Comparison of ENCODE assay signal across 8 cellular contexts in the genomic region with DNA sequence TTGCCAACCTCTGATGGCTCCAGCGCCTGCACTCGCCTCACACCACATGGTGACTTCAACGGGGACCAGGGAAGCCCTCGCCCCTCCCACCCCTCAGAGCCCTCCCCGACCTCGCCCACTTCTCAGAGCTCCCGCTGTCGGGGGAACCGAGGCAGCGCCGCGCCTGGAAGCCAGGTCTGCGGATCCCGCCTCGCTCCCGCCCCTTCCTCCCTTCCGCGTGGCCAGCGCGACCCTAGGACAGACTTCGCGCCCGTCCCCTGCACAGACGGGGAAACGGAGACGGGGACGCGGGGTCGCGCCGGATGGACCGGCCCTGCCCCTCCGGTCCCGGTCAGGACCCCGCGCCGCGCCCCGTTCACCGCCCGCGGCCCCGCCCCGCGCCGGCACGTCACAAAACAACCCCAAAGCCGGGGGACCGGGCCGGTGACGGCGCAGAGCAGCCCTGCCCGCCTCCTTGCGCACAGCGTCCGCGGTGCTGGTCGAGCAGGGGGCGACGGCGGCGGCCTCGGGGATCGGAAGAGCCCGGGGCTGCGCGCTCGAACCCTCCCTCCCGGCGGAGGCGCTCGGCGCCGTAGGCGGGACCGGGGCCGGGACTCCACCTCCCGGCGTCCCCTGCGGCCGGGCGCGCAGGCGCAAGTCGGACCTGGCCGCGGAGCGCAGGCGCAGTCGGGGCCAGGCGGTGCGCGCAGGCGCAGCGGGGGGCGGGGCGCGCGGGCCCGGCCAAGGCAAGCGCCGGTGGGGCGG. TPM values are rescaled to one million over a fixed set of nuclear protein-coding genes. Genes with fewer than 3 reads are reported as not detected.
DNase-seq lines count a peak whose midpoint lies in the region; ATAC-seq and TF ChIP-seq lines count a peak whose summit lies in the region.

No MANE protein-coding gene starts in this region.

- CTCF ChIA-PET in mammary epithelial cell (lab: Charles Lee; ENCODE audit: low non-redundant PET): interaction anchor here (0.6 kb wide), 1 partner anchor 55 kb away, joined by 8 read pairs; no protein-coding TSS in a partner anchor

- H3K4me2 ChIP-seq in mammary epithelial cell (ENCODE audit: insufficient read depth, low read depth, low read length): peak overlapping the region; percentile 97

- dilution Hi-C loops in mammary epithelial cell (cut with HindIII; ENCODE audit: low sequenced_read_pairs): no loop called here

- in situ Hi-C loops in mammary epithelial cell (cut with MboI; ENCODE audit: low sequenced_read_pairs in 2 of 2): no loop called here

- peak overlapping the region; percentile 37 for H3K9ac ChIP-seq in mammary epithelial cell (ENCODE audit: insufficient read depth, low read length)

- intact Hi-C loops in mammary epithelial cell (cut with micrococcal nuclease): loop anchor here (1.0 kb wide), 1 partner anchor 102 kb away; a partner anchor contains a TSS
- intact Hi-C loops in spleen (cut with DNase I; ENCODE audit: low total_unique reads): loop anchor here (5.0 kb wide), 1 partner anchor 41 kb away; a partner anchor contains a TSS

- peaks cover 44% of the 10 kb centered on the region for H3K79me2 ChIP-seq in mammary epithelial cell (ENCODE audit: insufficient read depth, low read length)

- ATAC-seq in HG02970 (IDR thresholded peaks at IDR 0.05; ENCODE audit: low FRiP score, unreplicated experiment): peak; percentile 67

- H3K4me3 ChIP-seq in WERI-Rb-1 (ENCODE audit: low read depth, low read length) (peak overlapping the region; percentile 57), mammary epithelial cell (replicated peaks in 1 of 3; ENCODE audit: insufficient read depth in 1 of 3, low read depth in 2 of 3, low read length in 3 of 3) (peak overlapping the region; percentile 71 to 94 (median 85)), spleen (peak overlapping the region; percentile 78 to 99 (median 96))

- H3K36me3 ChIP-seq in WERI-Rb-1 (peaks cover 21% of the 10 kb centered on the region), mammary epithelial cell (ENCODE audit: insufficient read depth, low read length) (no peaks in the 10 kb centered on the region), spleen (peaks cover 0 to 19% (median 10%) of the 10 kb centered on the region in 6 donors)

- no peaks in the 10 kb centered on the region for H3K27me3 ChIP-seq in WERI-Rb-1 (ENCODE audit: insufficient read depth, low read depth, severe bottlenecking)
- no peaks in the 10 kb centered on the region for H3K27me3 ChIP-seq in mammary epithelial cell (ENCODE audit: insufficient read depth, low read length)
- H3K27me3 ChIP-seq in spleen (replicated peaks in 1 of 7): peaks cover 0 to 16% (median 0%) of the 10 kb centered on the region in 7 donors

- H3K4me1 ChIP-seq in mammary epithelial cell (ENCODE audit: insufficient read depth, low read length) (peaks cover 29% of the 10 kb centered on the region), spleen (peaks cover 17 to 46% (median 38%) of the 10 kb centered on the region in 6 donors)

- no TSS peak for BruUV-seq in mammary epithelial cell (replicated peaks; lab: Mats Ljungman, UMichigan)

- no peaks in the 10 kb centered on the region for H3K9me3 ChIP-seq in WERI-Rb-1 (ENCODE audit: severe bottlenecking)
- no peaks in the 10 kb centered on the region for H3K9me3 ChIP-seq in mammary epithelial cell (replicated peaks; ENCODE audit: insufficient read depth, low read length)
- no peaks in the 10 kb centered on the region for H3K9me3 ChIP-seq in spleen

- H3K27ac ChIP-seq in WERI-Rb-1 (peak overlapping the region; percentile 96), mammary epithelial cell (ENCODE audit: insufficient read depth, low read depth, low read length) (peak overlapping the region; percentile 60), spleen (peak overlapping the region; percentile 92 to 99 (median 96))

- peak in 1 of 3 donors; percentile 39 for TF ChIP-seq POLR2A in spleen (IDR thresholded peaks at IDR 0.05)

- peak overlapping the region; percentile 98 for H2AFZ ChIP-seq in mammary epithelial cell (ENCODE audit: low read depth, low read length)

- TF ChIP-seq CTCF in WERI-Rb-1 (IDR thresholded peaks at IDR 0.05; ENCODE audit: low read depth, low read length): 0 out of 2 replicates have a peak, but pooled peaks have one; percentile 22
- TF ChIP-seq CTCF in mammary epithelial cell (conservative IDR thresholded peaks at IDR 0.05 in 1 of 2, IDR thresholded peaks at IDR 0.05 in 1 of 2; ENCODE audit: extremely low read depth in 1 of 2, insufficient read depth in 1 of 2, low read depth in 1 of 2, low read length in 2 of 2): peak in 1 of 2 donors; percentile 10
- peak in 2 of 11 experiments; percentile 8 to 11 for TF ChIP-seq CTCF in spleen (IDR thresholded peaks at IDR 0.05 in 8 of 11, conservative IDR thresholded peaks at IDR 0.05 in 3 of 11)

- WGBS in mammary epithelial cell (ENCODE audit: low coverage, missing lambda C conversion rate): 0% methylated on average over 5 of the region's 103 CpGs
- WGBS in spleen, 5 donors: 0 to 1% (median 1%) methylated on average over 20 to 103 of the region's 103 CpGs

- DNase-seq in NCI-H524 (lab: John Stamatoyannopoulos, UW) (peak; percentile 79 to 87), NCI-H524 treated with DMSO at 0.1 percent for 48 hours (lab: John Stamatoyannopoulos, UW) (no peak), NCI-H2107 treated with DMSO at 0.1 percent for 48 hours (lab: John Stamatoyannopoulos, UW; ENCODE audit: unreplicated experiment) (peak; percentile 53), WERI-Rb-1 (peak; percentile 94), mammary epithelial cell (peak; percentile 73), inferior parietal cortex (ENCODE audit: extremely low spot score) (peak; percentile 67), spleen (peak; percentile 93)

- no peaks in the 10 kb centered on the region for H4K20me1 ChIP-seq in mammary epithelial cell (ENCODE audit: insufficient read depth, low read length)

RNA-seq across cellular contexts. Expression of a gene that starts 0.4 kb away (rescaled TPM):
- total RNA-seq in mammary epithelial cell (10 to 100 TPM; 52.8 to 68.5 TPM), spleen (10 to 100 TPM; 36.5 to 52.4 (median 48.3) TPM)
- polyA plus RNA-seq in mammary epithelial cell (50.3 TPM), spleen (10 to 100 TPM; 35.9 to 83.9 (median 68.7) TPM)
- polyA minus RNA-seq in mammary epithelial cell: 24.4 TPM

RNA-seq across cellular contexts. Expression of a gene that starts 12.7 kb away (rescaled TPM):
- total RNA-seq in mammary epithelial cell (not detected), spleen (10 to 100 TPM in 4 of 7 donors, 1 to 10 TPM in 3; 3.9 to 19.5 (median 13.5) TPM)
- polyA plus RNA-seq in mammary epithelial cell (not detected), spleen (10 to 100 TPM in 2 of 3 donors, 1 to 10 TPM in 1; 9.4 to 19.1 (median 16.3) TPM)
- polyA minus RNA-seq in mammary epithelial cell: not detected

RNA-seq across cellular contexts. Expression of a gene that starts 23.9 kb away (rescaled TPM):
- 10 to 100 TPM; 15.2 to 29.2 TPM for total RNA-seq in mammary epithelial cell
- 4.2 TPM for polyA plus RNA-seq in mammary epithelial cell
- polyA minus RNA-seq in mammary epithelial cell: 1.4 TPM
- total RNA-seq in spleen: 10 to 100 TPM; 16.1 to 23.7 (median 19.5) TPM
- 10 to 100 TPM in 2 of 3 donors, 1 to 10 TPM in 1; 9.8 to 24.4 (median 19.4) TPM for polyA plus RNA-seq in spleen

RNA-seq across cellular contexts. Expression of a gene that starts 34.9 kb away (rescaled TPM):
- total RNA-seq in mammary epithelial cell (under 1 TPM in 1 of 2 donors, not detected in 1; 0.33 TPM), spleen (10 to 100 TPM in 3 of 7 donors, 1 to 10 TPM in 4; 5.1 to 33.6 (median 5.9) TPM)
- polyA plus RNA-seq in mammary epithelial cell (0.02 TPM), spleen (10 to 100 TPM in 1 of 3 donors, 1 to 10 TPM in 2; 3.0 to 23.9 (median 3.4) TPM)
- polyA minus RNA-seq in mammary epithelial cell: not detected

RNA-seq across cellular contexts. Expression of a gene that starts 41.2 kb away (rescaled TPM):
- total RNA-seq in mammary epithelial cell: 100 to 1,000 TPM; 493 to 593 TPM
- polyA plus RNA-seq in mammary epithelial cell: 522 TPM
- 220 TPM for polyA minus RNA-seq in mammary epithelial cell
- 100 to 1,000 TPM; 180 to 307 (median 274) TPM for total RNA-seq in spleen
- polyA plus RNA-seq in spleen: 100 to 1,000 TPM in 2 of 3 donors, 10 to 100 TPM in 1; 95.3 to 141 (median 139) TPM

Comparison
In these comparisons a context has a peak if more than half of its experiments do, and no peak if none do; other contexts are left out.
1. RNA of a gene that starts 12.7 kb away (total RNA-seq): 3.9 to 19.5 TPM in spleen; not detected in mammary epithelial cell; every median in the first group is over 4 times any median in the second.
2. Peak in every context shown above with its lines, with median percentiles within 50 percentile points of each other: H3K27ac ChIP-seq and H3K4me3 ChIP-seq.